In genomic region chr16:53967172-53967571, GRCh38 we compare ENCODE assay signal across 29 cellular contexts.
DNase-seq lines count a peak whose midpoint lies in the region; TF ChIP-seq lines count a peak whose summit lies in the region.
"Had no signal": no experiment of that assay in that cellular context is flagged by ENCODE, and none has a peak within 500 bp of the region (broad histone marks: within the 10 kb centered on the region; RNA-seq: fewer than 3 reads in every experiment).

No MANE protein-coding gene starts in this region.

- H3K4me2 ChIP-seq in neural progenitor cell, result no peak overlapping the region
- H3K4me2 ChIP-seq: GM23338 had no signal

- H3K79me2 ChIP-seq in neural progenitor cell (ENCODE audit: low read depth), result no peaks in the 10 kb centered on the region

- no peak overlapping the region for H3K4me3 Mint-ChIP-seq in neural progenitor cell
- no peak overlapping the region for H3K4me3 Mint-ChIP-seq in T-helper 2 cell treated with Interferon-gamma antibody and Interleukin-4, amounts not matched to agents 5 μg/mL and 100 μg/mL, for 36 hours
- H3K4me3 Mint-ChIP-seq: activated B cell treated with CpG ODN at 0.5 μM for 24 hours; activated naive CD4-positive, alpha-beta T cell treated with anti-CD3 and anti-CD28 coated beads for 36 hours; activated T-cell treated with anti-CD3 and anti-CD28 coated beads, Interleukin-2, amount 50 U/mL, for 72 hours; GM23338; HFFc6; natural killer cell had no signal

- no peaks in the 10 kb centered on the region for H3K9me3 Mint-ChIP-seq in neural progenitor cell
- no peaks in the 10 kb centered on the region for H3K9me3 Mint-ChIP-seq in T-helper 2 cell treated with Interferon-gamma antibody and Interleukin-4, amounts not matched to agents 5 μg/mL and 100 μg/mL, for 36 hours
- H3K9me3 Mint-ChIP-seq: activated B cell treated with CpG ODN at 0.5 μM for 24 hours; activated naive CD4-positive, alpha-beta T cell treated with anti-CD3 and anti-CD28 coated beads for 36 hours; activated T-cell treated with anti-CD3 and anti-CD28 coated beads, Interleukin-2, amount 50 U/mL, for 72 hours; GM23338; HFFc6; natural killer cell had no signal

- no peaks in the 10 kb centered on the region for H3K27me3 ChIP-seq in neural progenitor cell
- H3K27me3 ChIP-seq: adrenal gland, brain microvascular endothelial cell, foreskin keratinocyte, left lung, right lobe of liver, upper lobe of right lung had no signal

- peaks cover 6% of the 10 kb centered on the region for H3K4me1 ChIP-seq in neural progenitor cell
- H3K4me1 ChIP-seq: adrenal gland, left lung, right lobe of liver, upper lobe of right lung had no signal

- DNase-seq in C1 segment of cervical spinal cord (lab: John Stamatoyannopoulos, UW), result peak in 9 of 14 donors; percentile 8 to 99 (median 36)
- peak; percentile 78 for DNase-seq in NCI-H524 treated with DMSO at 0.1 percent for 48 hours (lab: John Stamatoyannopoulos, UW)
- peak in 24 of 42 donors; percentile 5 to 59 (median 30) for DNase-seq in head of caudate nucleus
- no peak for DNase-seq in neural progenitor cell (ENCODE audit: low spot score)
- no peak for DNase-seq in posterior vena cava (ENCODE audit: low spot score)
- DNase-seq in activated CD4-positive, alpha-beta T cell treated with anti-CD3 and anti-CD28 coated beads for 4 hours, result no peak
- DNase-seq in SHP77 (lab: John Stamatoyannopoulos, UW), result no peak
- DNase-seq in T-helper 2 cell treated with Interferon-gamma antibody and Interleukin-4, amounts not matched to agents 5 μg/mL and 100 μg/mL, for 36 hours (ENCODE audit: low spot score), result no peak
- DNase-seq: activated B cell treated with CpG ODN at 0.5 μM for 24 hours; activated naive CD4-positive, alpha-beta T cell treated with anti-CD3 and anti-CD28 coated beads for 36 hours; activated T-cell treated with anti-CD3 and anti-CD28 coated beads, Interleukin-2, amount 50 U/mL, for 72 hours; adrenal gland; brain microvascular endothelial cell; Calu3; cortex of kidney; foreskin keratinocyte; HFFc6; KBM-7; left lung; natural killer cell; NCI-H2081 treated with DMSO at 0.1 percent for 48 hours; NK-92 treated with Interleukin-12 subunit alpha and Interleukin-12 subunit beta, amount 100 ng/mL, for 24 hours; PC-3; right lobe of liver; stimulated activated CD4-positive, alpha-beta T cell treated with anti-CD3 and anti-CD28 coated beads, Interleukin-2, amount 100 ng/mL, for 48 hours; SW 1271; upper lobe of right lung had no signal

- H3K36me3 Mint-ChIP-seq in neural progenitor cell, result peaks cover 2% of the 10 kb centered on the region
- H3K36me3 Mint-ChIP-seq in T-helper 2 cell treated with Interferon-gamma antibody and Interleukin-4, amounts not matched to agents 5 μg/mL and 100 μg/mL, for 36 hours (ENCODE audit: low read depth), result no peaks in the 10 kb centered on the region
- H3K36me3 Mint-ChIP-seq: natural killer cell had no signal

- H2AFZ ChIP-seq in neural progenitor cell (replicated peaks), result no peak overlapping the region
- H2AFZ ChIP-seq: GM23338 had no signal

- peak overlapping the region; percentile 2 for H3K27ac Mint-ChIP-seq in neural progenitor cell
- no peak overlapping the region for H3K27ac Mint-ChIP-seq in T-helper 2 cell treated with Interferon-gamma antibody and Interleukin-4, amounts not matched to agents 5 μg/mL and 100 μg/mL, for 36 hours
- H3K27ac Mint-ChIP-seq: activated B cell treated with CpG ODN at 0.5 μM for 24 hours; activated naive CD4-positive, alpha-beta T cell treated with anti-CD3 and anti-CD28 coated beads for 36 hours; activated T-cell treated with anti-CD3 and anti-CD28 coated beads, Interleukin-2, amount 50 U/mL, for 72 hours; GM23338; HFFc6; natural killer cell had no signal

- H3K27me3 Mint-ChIP-seq in neural progenitor cell (ENCODE audit: insufficient read depth, low read depth), result peaks cover 2% of the 10 kb centered on the region
- no peaks in the 10 kb centered on the region for H3K27me3 Mint-ChIP-seq in T-helper 2 cell treated with Interferon-gamma antibody and Interleukin-4, amounts not matched to agents 5 μg/mL and 100 μg/mL, for 36 hours (ENCODE audit: low read depth)
- H3K27me3 Mint-ChIP-seq: activated B cell treated with CpG ODN at 0.5 μM for 24 hours had no signal

- intact Hi-C loops in head of caudate nucleus (cut with DNase I), result no loop called here
- intact Hi-C loops in posterior vena cava (cut with DNase I), result no loop called here

- H3K9me3 ChIP-seq in neural progenitor cell (ENCODE audit: low read depth), result no peaks in the 10 kb centered on the region
- H3K9me3 ChIP-seq: adrenal gland, left lung, right lobe of liver, upper lobe of right lung had no signal

- H3F3A ChIP-seq in neural progenitor cell (ENCODE audit: low read depth), result no peaks in the 10 kb centered on the region

- H4K20me1 ChIP-seq in neural progenitor cell (ENCODE audit: low read depth), result no peaks in the 10 kb centered on the region

- no peak for TF ChIP-seq CTCF in neural progenitor cell (IDR thresholded peaks at IDR 0.05)

- peak overlapping the region; percentile 56 for H3K27ac ChIP-seq in neural progenitor cell
- H3K27ac ChIP-seq: adrenal gland, brain microvascular endothelial cell, C4-2B, foreskin keratinocyte, left lung, right lobe of liver, upper lobe of right lung had no signal

- no peak overlapping the region for H3K4me3 ChIP-seq in neural progenitor cell
- H3K4me3 ChIP-seq: adrenal gland, GM23338, left lung, right lobe of liver, upper lobe of right lung had no signal

- H3K36me3 ChIP-seq in neural progenitor cell, result no peaks in the 10 kb centered on the region
- H3K36me3 ChIP-seq: adrenal gland, brain microvascular endothelial cell, left lung, right lobe of liver, upper lobe of right lung had no signal

- H3K9ac ChIP-seq in neural progenitor cell, result no peak overlapping the region

- peaks cover 31% of the 10 kb centered on the region for H3K4me1 Mint-ChIP-seq in neural progenitor cell
- H3K4me1 Mint-ChIP-seq in T-helper 2 cell treated with Interferon-gamma antibody and Interleukin-4, amounts not matched to agents 5 μg/mL and 100 μg/mL, for 36 hours (ENCODE audit: low read depth), result peaks cover 4% of the 10 kb centered on the region
- H3K4me1 Mint-ChIP-seq: activated B cell treated with CpG ODN at 0.5 μM for 24 hours had no signal

Comparison
In these comparisons a context has a peak if more than half of its experiments do, and no peak if none do; other contexts are left out.
1. DNase-seq: peak in C1 segment of cervical spinal cord (9 of 14), NCI-H524 treated with DMSO at 0.1 percent for 48 hours (single experiment) and head of caudate nucleus (24 of 42); none in neural progenitor cell (single experiment), posterior vena cava (single experiment), activated CD4-positive, alpha-beta T cell treated with anti-CD3 and anti-CD28 coated beads for 4 hours (0 of 2), SHP77 (0 of 2) and T-helper 2 cell treated with Interferon-gamma antibody and Interleukin-4, amounts not matched to agents 5 μg/mL and 100 μg/mL, for 36 hours (single experiment).